In the genomic region with DNA sequence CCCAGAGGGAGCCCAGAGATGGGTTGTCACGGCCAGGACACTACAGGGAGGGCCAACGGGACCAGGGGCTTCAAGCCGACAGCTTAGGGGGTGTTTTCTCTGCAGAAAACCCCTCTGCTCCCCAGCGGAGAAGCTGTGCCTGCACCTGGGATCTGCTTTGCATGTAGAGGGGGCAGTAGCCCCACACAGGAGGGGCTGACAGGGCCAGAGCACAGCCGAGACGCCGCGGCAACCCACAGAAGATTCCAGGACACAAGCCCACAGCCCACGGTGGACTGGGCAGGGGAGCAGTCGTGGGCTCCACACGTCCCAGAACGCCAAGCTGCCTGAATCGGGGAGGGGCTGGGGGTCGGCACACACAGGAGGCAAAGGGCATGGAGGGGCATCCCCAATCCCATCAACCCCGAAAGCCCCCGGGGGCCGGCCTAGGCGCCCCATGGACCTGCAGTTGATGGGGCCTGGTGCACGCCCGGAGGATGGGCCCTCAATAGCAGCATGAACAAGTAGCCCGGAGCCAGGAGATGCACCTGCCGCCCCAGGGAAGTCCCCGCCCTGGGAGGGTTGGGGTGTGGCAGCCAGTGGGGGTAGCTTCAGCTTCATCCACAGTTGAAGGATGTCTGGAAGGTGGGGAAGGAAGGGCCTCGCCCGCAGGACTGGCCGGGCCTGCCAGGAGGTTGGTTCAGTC, we compare ENCODE assay signal across 24 cellular contexts. TPM values are rescaled to one million over a fixed set of nuclear protein-coding genes. Genes with fewer than 3 reads are reported as not detected.
"Had no signal": no experiment of that assay in that cellular context is flagged by ENCODE, and none has a peak within 500 bp of the region (broad histone marks: within the 10 kb centered on the region; RNA-seq: fewer than 3 reads in every experiment).

No MANE protein-coding gene starts in this region.

- H3K4me3 ChIP-seq: esophagus squamous epithelium, hepatocyte, left ventricle myocardium inferior, lung, neural progenitor cell, psoas muscle, right lobe of liver, tibial artery, upper lobe of left lung, uterus had no signal

- H3K4me2 ChIP-seq: hepatocyte, neural progenitor cell had no signal

- DNase-seq: effector memory CD8-positive, alpha-beta T cell; esophagus squamous epithelium; foreskin fibroblast; kidney; left cardiac atrium; left ventricle myocardium inferior; mesenchymal stem cell; midbrain; occipital lobe; psoas muscle; retina; stimulated activated CD4-positive, alpha-beta T cell treated with anti-CD3 and anti-CD28 coated beads, Interleukin-12 subunit alpha, Interleukin-12 subunit beta, amount 100 ng/mL, for 4 hours; stimulated activated naive CD4-positive, alpha-beta T cell treated with Interleukin-2 at 50 U/mL for 16 hours; tibial artery; uterus had no signal

- H3K27me3 ChIP-seq: neural progenitor cell, right lobe of liver, uterus had no signal

- H3K9me3 ChIP-seq: esophagus squamous epithelium, left ventricle myocardium inferior, psoas muscle, right lobe of liver, upper lobe of left lung, uterus had no signal

- H3K27ac Mint-ChIP-seq: dendritic cell treated with granulocyte-macrophage colony-stimulating factor and Interleukin-4, amounts not matched to agents 40 ng/mL and 50 ng/mL, for 4 days; effector memory CD8-positive, alpha-beta T cell; natural killer cell treated with Interleukin-12 subunit alpha and Interleukin-12 subunit beta and Interleukin-15 and Interleukin-18, amount 100 ng/mL, for 72 hours; neural progenitor cell had no signal

- H3K36me3 ChIP-seq: esophagus squamous epithelium, left ventricle myocardium inferior, neural progenitor cell, right lobe of liver, tibial artery, upper lobe of left lung, uterus had no signal

- FAIRE-seq: kidney had no signal

- ATAC-seq: effector memory CD8-positive, alpha-beta T cell; left cardiac atrium; natural killer cell treated with Interleukin-12 subunit alpha and Interleukin-12 subunit beta and Interleukin-15 and Interleukin-18, amount 100 ng/mL, for 72 hours; psoas muscle; right lobe of liver had no signal

- H3K9ac ChIP-seq: neural progenitor cell had no signal

- H3K4me3 Mint-ChIP-seq: dendritic cell treated with granulocyte-macrophage colony-stimulating factor and Interleukin-4, amounts not matched to agents 40 ng/mL and 50 ng/mL, for 4 days; effector memory CD8-positive, alpha-beta T cell; natural killer cell treated with Interleukin-12 subunit alpha and Interleukin-12 subunit beta and Interleukin-15 and Interleukin-18, amount 100 ng/mL, for 72 hours; neural progenitor cell had no signal

- H3K9me3 Mint-ChIP-seq: dendritic cell treated with granulocyte-macrophage colony-stimulating factor and Interleukin-4, amounts not matched to agents 40 ng/mL and 50 ng/mL, for 4 days; effector memory CD8-positive, alpha-beta T cell; natural killer cell treated with Interleukin-12 subunit alpha and Interleukin-12 subunit beta and Interleukin-15 and Interleukin-18, amount 100 ng/mL, for 72 hours; neural progenitor cell had no signal

- H3K27ac ChIP-seq: esophagus squamous epithelium, hepatocyte, left ventricle myocardium inferior, neural progenitor cell, psoas muscle, right lobe of liver, tibial artery, upper lobe of left lung, uterus had no signal

- H2AFZ ChIP-seq: hepatocyte, neural progenitor cell had no signal

- H3K4me1 ChIP-seq: psoas muscle, uterus had no signal

- H3K4me1 Mint-ChIP-seq: neural progenitor cell had no signal

- H3K36me3 Mint-ChIP-seq: natural killer cell treated with Interleukin-12 subunit alpha and Interleukin-12 subunit beta and Interleukin-15 and Interleukin-18, amount 100 ng/mL, for 72 hours; neural progenitor cell had no signal

- H3K79me2 ChIP-seq: hepatocyte had no signal

RNA-seq across cellular contexts. Expression of a gene that starts 30.5 kb away (rescaled TPM):
- total RNA-seq: epithelial cell of proximal tubule, esophagus squamous epithelium, psoas muscle, upper lobe of left lung had no signal

RNA-seq across cellular contexts. Expression of a gene that starts 55.5 kb away (rescaled TPM):
- total RNA-seq: epithelial cell of proximal tubule; esophagus squamous epithelium; natural killer cell treated with Interleukin-12 subunit alpha and Interleukin-12 subunit beta and Interleukin-15 and Interleukin-18, amount 100 ng/mL, for 72 hours; occipital lobe; temporal lobe; upper lobe of left lung had no signal
